In the genomic region with DNA sequence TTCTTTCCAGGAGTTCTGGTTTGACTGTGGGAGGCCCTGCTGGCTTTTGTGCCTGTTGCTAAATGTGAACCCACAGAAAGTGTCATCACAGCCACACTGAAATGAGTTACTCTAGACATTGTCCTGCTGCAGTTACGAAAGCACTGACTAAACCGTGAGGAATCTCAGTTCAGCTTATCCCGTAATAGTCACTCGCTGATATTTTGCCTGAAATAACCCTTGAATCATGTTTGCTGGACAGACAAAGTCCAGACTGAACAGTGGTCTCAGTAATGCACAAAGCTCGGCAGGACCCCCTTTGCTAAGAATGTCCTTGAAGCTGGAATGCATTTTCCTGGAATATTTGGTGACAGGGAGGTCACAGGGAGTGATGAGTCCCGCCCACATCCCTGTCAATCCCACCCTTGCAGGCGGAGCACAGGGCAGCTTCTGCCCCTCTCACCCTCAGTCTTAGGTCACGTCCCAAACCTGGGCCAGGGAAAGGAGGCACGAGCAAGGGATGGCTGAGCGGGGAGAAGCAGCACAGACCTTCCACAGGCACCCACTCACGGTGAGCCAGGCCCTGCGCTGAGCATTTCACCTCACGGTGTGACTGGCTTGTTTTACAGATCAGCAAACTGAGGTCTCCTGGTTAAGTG, we compare ENCODE assay signal across 14 cellular contexts. TPM values are rescaled to one million over a fixed set of nuclear protein-coding genes. Genes with fewer than 3 reads are reported as not detected.
DNase-seq lines count a peak whose midpoint lies in the region; FAIRE-seq and TF ChIP-seq lines count a peak whose summit lies in the region.
"Had no signal": no experiment of that assay in that cellular context is flagged by ENCODE, and none has a peak within 500 bp of the region (broad histone marks: within the 10 kb centered on the region; RNA-seq: fewer than 3 reads in every experiment).

No MANE protein-coding gene starts in this region.

- peaks cover 35% of the 10 kb centered on the region for H3K36me3 ChIP-seq in mesodermal cell (ENCODE audit: control insufficient read depth, insufficient read depth, low read length)

- no peaks in the 10 kb centered on the region for H3K9me3 ChIP-seq in mesodermal cell (ENCODE audit: control insufficient read depth, low read length)
- H3K9me3 ChIP-seq: left lung, stomach had no signal

- no peak overlapping the region for H3K4me3 ChIP-seq in AG09309 (ENCODE audit: control insufficient read depth, low read depth, low read length)
- H3K4me3 ChIP-seq in coronary artery: no peak overlapping the region
- no peak overlapping the region for H3K4me3 ChIP-seq in mesodermal cell (ENCODE audit: extremely low read depth, insufficient read depth, low read length, poor library complexity, severe bottlenecking)
- H3K4me3 ChIP-seq: left lung, stomach had no signal

- H3K27ac ChIP-seq in coronary artery (peak overlapping the region; percentile 76 to 89), mesodermal cell (ENCODE audit: low read depth, low read length, severe bottlenecking) (peak overlapping the region; percentile 68)
- H3K27ac ChIP-seq: HL-60, left lung had no signal

- TF ChIP-seq POLR2A in GM12892 (IDR thresholded peaks at IDR 0.05; ENCODE audit: low read depth, low read length): no peak

- peaks cover 31% of the 10 kb centered on the region for H3K4me1 ChIP-seq in mesodermal cell (ENCODE audit: control insufficient read depth, insufficient read depth, low read length, poor library complexity, severe bottlenecking)

- WGBS in mesodermal cell (ENCODE audit: insufficient coverage in 2 of 2), 2 experiments: 78 to 81% methylated on average over 9 to 12 of the region's 13 CpGs

- peak; percentile 80 for DNase-seq in AG09309 (ENCODE audit: low read depth)
- peak; percentile 25 for DNase-seq in NCI-H460 (ENCODE audit: extremely low read depth, low read depth)
- DNase-seq in coronary artery (ENCODE audit: low spot score): no peak
- no peak for DNase-seq in NCI-H82 treated with DMSO at 0.1 percent for 48 hours (lab: John Stamatoyannopoulos, UW; ENCODE audit: unreplicated experiment)
- DNase-seq in T-helper 1 cell: no peak
- DNase-seq in DMS53 (lab: John Stamatoyannopoulos, UW): no peak
- no peak for DNase-seq in GM12892 (ENCODE audit: insufficient read length)
- DNase-seq: activated T-cell treated with anti-CD3 and anti-CD28 coated beads, Interleukin-2, amount 50 U/mL, for 1 hour; GOT3; NCI-H345; stomach had no signal

- no peak for FAIRE-seq in GM12892 (lab: Jason Lieb, UNC)

- TF ChIP-seq CTCF in AG09309 (IDR thresholded peaks at IDR 0.05; ENCODE audit: control insufficient read depth, insufficient read depth, low read depth, low read length, missing control alignments): no peak
- TF ChIP-seq CTCF in coronary artery (IDR thresholded peaks at IDR 0.05): no peak

RNA-seq across cellular contexts. Expression of gene ADI1, which starts 53.4 kb away (rescaled TPM):
- 27.7 and 28.5 TPM in 2 replicates for total RNA-seq in NCI-H460 (2014; rRNA removed; shearing (Covaris generic))
- polyA plus RNA-seq in NCI-H460 (2014; cell fraction: nucleus; rRNA removed): 32.6 and 39.6 TPM in 2 replicates
- 24.6 TPM for polyA plus RNA-seq in mesodermal cell (2013, experiment 1 of 2)
- polyA plus RNA-seq in mesodermal cell (2013, experiment 2 of 2): 24.1 TPM
- polyA plus RNA-seq in GM12892 (2012; ENCODE audit: missing spikeins): 15.3 TPM

Comparison
In these comparisons a context has a peak if more than half of its experiments do, and no peak if none do; other contexts are left out.
1. DNase-seq: peak in AG09309 (single experiment) and NCI-H460 (single experiment); none in coronary artery (single experiment), NCI-H82 treated with DMSO at 0.1 percent for 48 hours (single experiment), T-helper 1 cell (0 of 5), DMS53 (single experiment) and GM12892 (single experiment).